ENCODE assay signal across 18 cellular contexts in genomic region chr17:65749479-65749878, GRCh38.
DNase-seq lines count a peak whose midpoint lies in the region; ATAC-seq, FAIRE-seq and TF ChIP-seq lines count a peak whose summit lies in the region.
"Had no signal": no experiment of that assay in that cellular context is flagged by ENCODE, and none has a peak within 500 bp of the region (broad histone marks: within the 10 kb centered on the region; RNA-seq: fewer than 3 reads in every experiment).

No MANE protein-coding gene starts in this region.

- H3K9me3 ChIP-seq in HepG2 (ENCODE audit: low read length), result no peaks in the 10 kb centered on the region
- H3K9me3 ChIP-seq: esophagus muscularis mucosa, Peyer's patch had no signal

- CTCF ChIA-PET in HepG2 (lab: Yijun Ruan, JAX; ENCODE audit: low intra/inter-chr PET ratio, low total read pairs), result no interaction called here

- FAIRE-seq in bronchial epithelial cell (lab: Jason Lieb, UNC) (no peak), HepG2 (lab: Jason Lieb, UNC) (no peak), GM12891 (lab: Jason Lieb, UNC) (no peak)

- TF ChIP-seq CTCF in bronchial epithelial cell (IDR thresholded peaks at IDR 0.05; ENCODE audit: insufficient read depth, low read length, severe bottlenecking) (no peak), HepG2 (CRISPR knock-in tag; IDR thresholded peaks at IDR 0.05) (no peak)

- 99% methylated on average over 2 of the region's 2 CpGs for WGBS in HepG2 (ENCODE audit: low lambda C conversion rate)

- peaks cover 44% of the 10 kb centered on the region for H3K4me1 ChIP-seq in HepG2 (ENCODE audit: insufficient read depth, low read length)

- TF ChIP-seq POLR2A in HepG2 (IDR thresholded peaks at IDR 0.05; ENCODE audit: insufficient read depth in 1 of 2, low read depth in 2 of 2, low read length in 2 of 2), result no peak
- no peak for TF ChIP-seq POLR2A in GM12891 (IDR thresholded peaks at IDR 0.05; ENCODE audit: low read depth, low read length)

- H2AFZ ChIP-seq in HepG2 (ENCODE audit: low read length), result no peak overlapping the region

- H3K4me2 ChIP-seq in HepG2 (ENCODE audit: low read depth, low read length), result no peak overlapping the region

- in situ Hi-C loops in HepG2 (cut with HindIII; ENCODE audit: extremely low pct_ligation_motif_present, low pct_unique_long_range_greater_than_20kb), result no loop called here

- no peaks in the 10 kb centered on the region for H4K20me1 ChIP-seq in HepG2 (ENCODE audit: insufficient read depth, low read length)

- no peak for ATAC-seq in HepG2

- H3K36me3 ChIP-seq in bronchial epithelial cell (ENCODE audit: control insufficient read depth, insufficient read depth, low read length) (no peaks in the 10 kb centered on the region), HepG2 (replicated peaks in 1 of 2; ENCODE audit: control insufficient read depth in 1 of 2, insufficient read depth in 2 of 2, low read length in 2 of 2) (no peaks in the 10 kb centered on the region)
- H3K36me3 ChIP-seq: esophagus muscularis mucosa, Peyer's patch had no signal

- TF ChIP-seq RAD21 in HepG2 (CRISPR knock-in tag; IDR thresholded peaks at IDR 0.05), result no peak

- no peak overlapping the region for H3K4me3 ChIP-seq in bronchial epithelial cell (ENCODE audit: low read depth, low read length)
- H3K4me3 ChIP-seq in HepG2 (replicated peaks in 1 of 3; ENCODE audit: insufficient read depth in 1 of 3, low read depth in 2 of 3, low read length in 3 of 3), result no peak overlapping the region
- H3K4me3 ChIP-seq: esophagus muscularis mucosa, Peyer's patch had no signal

- POLR2A ChIA-PET in HepG2 (lab: Yijun Ruan, JAX), result interaction anchor here (1.4 kb wide), 1 partner anchor 36 kb away, joined by 3 read pairs; no protein-coding TSS in a partner anchor

- H3K27ac ChIP-seq in HepG2 (ENCODE audit: extremely low read length, insufficient read depth, low read length), result no peak overlapping the region
- H3K27ac ChIP-seq: Peyer's patch had no signal

- intact Hi-C loops in HepG2 (cut with micrococcal nuclease; ENCODE audit: unreplicated experiment) (no loop called here), head of caudate nucleus (cut with DNase I) (no loop called here)

- BruUV-seq in HepG2 (replicated peaks; lab: Mats Ljungman, UMichigan), result no TSS peak

- H3K79me2 ChIP-seq in HepG2 (ENCODE audit: insufficient read depth, low read length), result no peaks in the 10 kb centered on the region

- DNase-seq in GM03348 (ENCODE audit: low spot score), result peak; percentile 10
- peak; percentile 89 for DNase-seq in M059J (ENCODE audit: low read depth)
- peak; percentile 83 for DNase-seq in bronchial epithelial cell (ENCODE audit: low read depth)
- DNase-seq in HepG2 (ENCODE audit: low spot score), result peak; percentile 65
- DNase-seq in GM12891 (ENCODE audit: insufficient read length, low spot score), result no peak
- no peak for DNase-seq in head of caudate nucleus
- no peak for DNase-seq in islet precursor cell
- DNase-seq in putamen (ENCODE audit: low spot score), result no peak
- DNase-seq: activated B cell treated with CpG ODN at 0.5 μM for 24 hours; activated effector memory CD4-positive, alpha-beta T cell treated with Interleukin-2 at 50 U/mL for 16 hours; aorta; cortex of kidney; left ventricle myocardium superior; NCI-H2107; NCI-H774; Peyer's patch; SW 1271 had no signal

- H3K9ac ChIP-seq in HepG2 (ENCODE audit: insufficient read depth, low read depth, low read length), result no peak overlapping the region

- TF ChIP-seq EP300 in HepG2 (IDR thresholded peaks at IDR 0.05; ENCODE audit: low read depth in 2 of 2, low read length in 2 of 2) (peak in 1 of 2 experiments; percentile 72; a peak in 2 of 4 replicates), HepG2 (CRISPR knock-in tag; IDR thresholded peaks at IDR 0.05; ENCODE audit: borderline replicate concordance) (no peak)

- H3K27me3 ChIP-seq in bronchial epithelial cell (ENCODE audit: control insufficient read depth, insufficient read depth, low read length) (peaks cover 2% of the 10 kb centered on the region), HepG2 (ENCODE audit: control insufficient read depth in 1 of 2, insufficient read depth in 2 of 2, low read length in 2 of 2) (no peaks in the 10 kb centered on the region)
- H3K27me3 ChIP-seq: esophagus muscularis mucosa, Peyer's patch had no signal

TF ChIP-seq in HepG2, 621 proteins besides CTCF, POLR2A, EP300 and RAD21:
- no peak for TF ChIP-seq GPBP1L1 (CRISPR knock-in tag; IDR thresholded peaks at IDR 0.05)
- TF ChIP-seq FOSL2 (CRISPR knock-in tag; IDR thresholded peaks at IDR 0.05), result peak; percentile 60; the same call in 1 of the 2 replicates
- TF ChIP-seq ZFP36L1 (CRISPR knock-in tag; IDR thresholded peaks at IDR 0.05), result no peak
- peak; percentile 30; the same call in 1 of the 2 replicates for TF ChIP-seq CEBPB (IDR thresholded peaks at IDR 0.05; ENCODE audit: borderline replicate concordance, low read depth, low read length)
- 0 out of 2 replicates have a peak, but pooled peaks have one; percentile 3 for TF ChIP-seq EHMT2 (IDR thresholded peaks at IDR 0.05; ENCODE audit: borderline replicate concordance, low read depth, low read length)
TF ChIP-seq in HepG2: peak in this region for 3.

TF ChIP-seq in GM12891, 5 proteins besides CTCF, POLR2A, EP300 and RAD21:
- TF ChIP-seq PAX5 (IDR thresholded peaks at IDR 0.05; ENCODE audit: insufficient read depth, low read length, severe bottlenecking), result no peak
- no peak for TF ChIP-seq SPI1 (IDR thresholded peaks at IDR 0.05; ENCODE audit: low read depth, low read length)
- no peak for TF ChIP-seq POU2F2 (IDR thresholded peaks at IDR 0.05; ENCODE audit: low read depth, low read length)
- no peak for TF ChIP-seq POLR2AphosphoS5 (IDR thresholded peaks at IDR 0.05; ENCODE audit: low read depth, low read length)
- no peak for TF ChIP-seq TAF1 (IDR thresholded peaks at IDR 0.05; ENCODE audit: low read depth, low read length)

Comparison
In these comparisons a context has a peak if more than half of its experiments do, and no peak if none do; other contexts are left out.
1. DNase-seq: peak in GM03348 (single experiment), M059J (single experiment), bronchial epithelial cell (single experiment) and HepG2 (single experiment); none in GM12891 (single experiment), head of caudate nucleus (0 of 42), islet precursor cell (single experiment) and putamen (single experiment).